1 cellular context compared by ENCODE assay signal in the genomic region with DNA sequence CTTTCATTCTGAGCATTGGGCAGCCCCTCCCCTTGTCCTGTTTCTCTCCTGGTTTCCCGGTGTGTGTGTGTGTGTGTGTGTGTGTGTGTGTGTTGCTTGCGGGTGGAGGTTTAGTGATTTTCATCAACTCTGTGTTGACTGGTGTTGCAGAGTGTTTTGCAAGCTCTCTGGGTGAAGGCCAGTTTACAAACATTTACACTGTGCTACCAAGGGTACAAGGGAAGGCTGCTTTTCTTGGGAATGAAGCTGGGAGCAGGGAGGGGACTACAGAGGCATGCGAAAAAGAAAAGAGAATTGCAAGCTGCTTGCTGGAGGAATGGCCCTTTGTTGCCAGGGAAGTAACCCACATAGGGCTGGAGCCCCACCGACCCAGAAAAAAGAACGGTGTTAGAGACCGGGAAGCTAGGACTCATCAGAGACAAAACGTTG.
TF ChIP-seq lines count a peak whose summit lies in the region.

No MANE protein-coding gene starts in this region.

TF ChIP-seq in liver, 16 proteins besides CTCF, POLR2A, EP300 and RAD21 (continued from another document):
- peak in 1 of 2 donors; percentile 11 for TF ChIP-seq JUND (IDR thresholded peaks at IDR 0.05)
- peak; percentile 71 to 87 for TF ChIP-seq RXRA (IDR thresholded peaks at IDR 0.05)
- TF ChIP-seq FOXA2 (IDR thresholded peaks at IDR 0.05) = peak; percentile 75
- TF ChIP-seq FOXA1 (IDR thresholded peaks at IDR 0.05) = peak; percentile 55
- TF ChIP-seq SP1 (IDR thresholded peaks at IDR 0.05) = peak; percentile 74
- TF ChIP-seq YY1 (IDR thresholded peaks at IDR 0.05) = peak; percentile 47
- TF ChIP-seq, protein P1, sequence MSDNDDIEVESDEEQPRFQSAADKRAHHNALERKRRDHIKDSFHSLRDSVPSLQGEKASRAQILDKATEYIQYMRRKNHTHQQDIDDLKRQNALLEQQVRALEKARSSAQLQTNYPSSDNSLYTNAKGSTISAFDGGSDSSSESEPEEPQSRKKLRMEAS (IDR thresholded peaks at IDR 0.05) = peak; percentile 86
- TF ChIP-seq, protein P2, sequence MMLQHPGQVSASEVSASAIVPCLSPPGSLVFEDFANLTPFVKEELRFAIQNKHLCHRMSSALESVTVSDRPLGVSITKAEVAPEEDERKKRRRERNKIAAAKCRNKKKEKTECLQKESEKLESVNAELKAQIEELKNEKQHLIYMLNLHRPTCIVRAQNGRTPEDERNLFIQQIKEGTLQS (IDR thresholded peaks at IDR 0.05) = no peak
- peak in 1 of 2 donors; percentile 31 for TF ChIP-seq GABPA (IDR thresholded peaks at IDR 0.05 in 1 of 2, conservative IDR thresholded peaks at IDR 0.05 in 1 of 2)
- TF ChIP-seq TAF1 (conservative IDR thresholded peaks at IDR 0.05) = no peak
- TF ChIP-seq HNF4G (IDR thresholded peaks at IDR 0.05) = no peak
